ENCODE assay signal across 11 cellular contexts in genomic region chr6:63804381-63804956, GRCh38.
A peak's percentile ranks its signal among the peaks of the same experiment; 100 is the strongest.
DNase-seq lines count a peak whose midpoint lies in the region; ATAC-seq and TF ChIP-seq lines count a peak whose summit lies in the region.
"Had no signal": no experiment of that assay in that cellular context is flagged by ENCODE, and none has a peak within 500 bp of the region (broad histone marks: within the 10 kb centered on the region; RNA-seq: fewer than 3 reads in every experiment).

No MANE protein-coding gene starts in this region.

- H3K4me3 ChIP-seq in BLaER1: no peak overlapping the region
- H3K4me3 ChIP-seq in mammary epithelial cell (replicated peaks in 1 of 3; ENCODE audit: insufficient read depth in 1 of 3, low read depth in 2 of 3, low read length in 3 of 3): no peak overlapping the region
- no peak overlapping the region for H3K4me3 ChIP-seq in mesendoderm (ENCODE audit: low read length)

- H3K9me3 ChIP-seq in BLaER1: no peaks in the 10 kb centered on the region
- H3K9me3 ChIP-seq in mammary epithelial cell (replicated peaks; ENCODE audit: insufficient read depth, low read length): no peaks in the 10 kb centered on the region

- no peak for TF ChIP-seq CTCF in mammary epithelial cell (conservative IDR thresholded peaks at IDR 0.05 in 1 of 2, IDR thresholded peaks at IDR 0.05 in 1 of 2; ENCODE audit: extremely low read depth in 1 of 2, insufficient read depth in 1 of 2, low read depth in 1 of 2, low read length in 2 of 2)

- H3K56ac ChIP-seq in mesendoderm (ENCODE audit: low read length): no peak overlapping the region

- peak overlapping the region; percentile 10 for H2AFZ ChIP-seq in mammary epithelial cell (ENCODE audit: low read depth, low read length)

- no peak overlapping the region for H3K18ac ChIP-seq in mesendoderm (ENCODE audit: low read length)

- DNase-seq in M059J (ENCODE audit: low read depth) (peak; percentile 96), mammary epithelial cell (peak; percentile 86), mesendoderm (peak; percentile 26), NCI-H1105 (lab: John Stamatoyannopoulos, UW) (no peak), activated T-cell treated with anti-CD3 and anti-CD28 coated beads for 4 hours (no peak)
- DNase-seq in activated naive CD8-positive, alpha-beta T cell treated with anti-CD3 and anti-CD28 coated beads for 36 hours: no peak
- DNase-seq: activated T-cell treated with anti-CD3 and anti-CD28 coated beads, Interleukin-2, amount 50 U/mL, for 48 hours; NCI-H446 treated with DMSO at 0.1 percent for 48 hours had no signal

- H2AK5ac ChIP-seq in mesendoderm (ENCODE audit: low read length): no peak overlapping the region

- H3K27me3 ChIP-seq in BLaER1 (no peaks in the 10 kb centered on the region), mammary epithelial cell (ENCODE audit: insufficient read depth, low read length) (no peaks in the 10 kb centered on the region), mesendoderm (ENCODE audit: insufficient read depth, low read length, poor library complexity) (no peaks in the 10 kb centered on the region)

- no peak overlapping the region for H3K4ac ChIP-seq in mesendoderm (ENCODE audit: low read depth, low read length)

- no peaks in the 10 kb centered on the region for H3K79me1 ChIP-seq in mesendoderm (ENCODE audit: low read length)

- H2BK120ac ChIP-seq in mesendoderm (ENCODE audit: low read depth, low read length): no peak overlapping the region

- BruUV-seq in mammary epithelial cell (replicated peaks; lab: Mats Ljungman, UMichigan): TSS peak; percentile 60

- peaks cover 33% of the 10 kb centered on the region for H3K4me1 ChIP-seq in BLaER1
- peaks cover 43% of the 10 kb centered on the region for H3K4me1 ChIP-seq in mammary epithelial cell (ENCODE audit: insufficient read depth, low read length)
- peaks cover 2% of the 10 kb centered on the region for H3K4me1 ChIP-seq in mesendoderm (ENCODE audit: control insufficient read depth, low read depth, low read length)

- no peaks in the 10 kb centered on the region for H3K4me1 Mint-ChIP-seq in activated naive CD8-positive, alpha-beta T cell treated with anti-CD3 and anti-CD28 coated beads for 36 hours

- H3K9me3 Mint-ChIP-seq in activated naive CD8-positive, alpha-beta T cell treated with anti-CD3 and anti-CD28 coated beads for 36 hours: no peaks in the 10 kb centered on the region
- H3K9me3 Mint-ChIP-seq: dendritic cell treated with granulocyte-macrophage colony-stimulating factor and Interleukin-4, amounts not matched to agents 40 ng/mL and 50 ng/mL, for 4 days had no signal

- H4K8ac ChIP-seq in mesendoderm (ENCODE audit: low read depth, low read length): no peak overlapping the region

- no peak overlapping the region for H3K27ac ChIP-seq in BLaER1
- peak overlapping the region; percentile 73 for H3K27ac ChIP-seq in mammary epithelial cell (ENCODE audit: insufficient read depth, low read depth, low read length)
- H3K27ac ChIP-seq in mesendoderm (ENCODE audit: low read depth, low read length): no peak overlapping the region

- intact Hi-C loops in mammary epithelial cell (cut with micrococcal nuclease): loop anchor here (5.0 kb wide), 1 partner anchor 42 kb away; no protein-coding TSS in a partner anchor

- H3K9ac ChIP-seq in BLaER1: no peak overlapping the region
- H3K9ac ChIP-seq in mammary epithelial cell (ENCODE audit: insufficient read depth, low read length): no peak overlapping the region
- no peak overlapping the region for H3K9ac ChIP-seq in mesendoderm (ENCODE audit: low read length)

- H3K23ac ChIP-seq in mesendoderm (ENCODE audit: low read length): no peak overlapping the region

- no peaks in the 10 kb centered on the region for H4K20me1 ChIP-seq in BLaER1
- no peaks in the 10 kb centered on the region for H4K20me1 ChIP-seq in mammary epithelial cell (ENCODE audit: insufficient read depth, low read length)

- H3K36me3 ChIP-seq in BLaER1: no peaks in the 10 kb centered on the region
- H3K36me3 ChIP-seq in mammary epithelial cell (ENCODE audit: insufficient read depth, low read length): no peaks in the 10 kb centered on the region
- no peaks in the 10 kb centered on the region for H3K36me3 ChIP-seq in mesendoderm (ENCODE audit: control insufficient read depth, insufficient read depth, low read length)

- no peak overlapping the region for H4K5ac ChIP-seq in mesendoderm (ENCODE audit: low read length)

- H3K4me2 ChIP-seq in BLaER1 (peak overlapping the region; percentile 36), mammary epithelial cell (ENCODE audit: insufficient read depth, low read depth, low read length) (peak overlapping the region; percentile 65), mesendoderm (ENCODE audit: low read length) (no peak overlapping the region)

- H3K27me3 Mint-ChIP-seq in activated naive CD8-positive, alpha-beta T cell treated with anti-CD3 and anti-CD28 coated beads for 36 hours: peaks cover 3% of the 10 kb centered on the region
- H3K27me3 Mint-ChIP-seq: dendritic cell treated with granulocyte-macrophage colony-stimulating factor and Interleukin-4, amounts not matched to agents 40 ng/mL and 50 ng/mL, for 4 days had no signal

- H3K27ac Mint-ChIP-seq in activated naive CD8-positive, alpha-beta T cell treated with anti-CD3 and anti-CD28 coated beads for 36 hours: no peak overlapping the region
- H3K27ac Mint-ChIP-seq: dendritic cell treated with granulocyte-macrophage colony-stimulating factor and Interleukin-4, amounts not matched to agents 40 ng/mL and 50 ng/mL, for 4 days had no signal

- dilution Hi-C loops in mammary epithelial cell (cut with HindIII; ENCODE audit: low sequenced_read_pairs): no loop called here

- no peak overlapping the region for H2BK5ac ChIP-seq in mesendoderm (ENCODE audit: low read length)

- no peak for ATAC-seq in GM21515 (IDR thresholded peaks at IDR 0.05; ENCODE audit: unreplicated experiment)

- no peak overlapping the region for H2BK15ac ChIP-seq in mesendoderm (replicated peaks; ENCODE audit: low read depth)

- no peaks in the 10 kb centered on the region for H3K79me2 ChIP-seq in mammary epithelial cell (ENCODE audit: insufficient read depth, low read length)
- H3K79me2 ChIP-seq in mesendoderm (ENCODE audit: control insufficient read depth, insufficient read depth, low read length): no peaks in the 10 kb centered on the region

- no peak overlapping the region for H3K4me3 Mint-ChIP-seq in activated naive CD8-positive, alpha-beta T cell treated with anti-CD3 and anti-CD28 coated beads for 36 hours
- H3K4me3 Mint-ChIP-seq: dendritic cell treated with granulocyte-macrophage colony-stimulating factor and Interleukin-4, amounts not matched to agents 40 ng/mL and 50 ng/mL, for 4 days had no signal

- CTCF ChIA-PET in mammary epithelial cell (lab: Charles Lee; ENCODE audit: low non-redundant PET): interaction anchor here (0.6 kb wide), 2 partner anchors 11 to 194 kb away, joined by 4 to 5 read pairs; no protein-coding TSS in a partner anchor

- H3K36me3 Mint-ChIP-seq in activated naive CD8-positive, alpha-beta T cell treated with anti-CD3 and anti-CD28 coated beads for 36 hours: no peaks in the 10 kb centered on the region

- in situ Hi-C loops in mammary epithelial cell (cut with MboI; ENCODE audit: low sequenced_read_pairs in 2 of 2): loop anchor here (10.0 to 25.0 kb wide), 2 partner anchors 442 to 450 kb away; no protein-coding TSS in a partner anchor

Comparison
In these comparisons a context has a peak if more than half of its experiments do, and no peak if none do; other contexts are left out.
1. DNase-seq: peak in M059J (single experiment), mammary epithelial cell (single experiment) and mesendoderm (single experiment); none in NCI-H1105 (single experiment), activated T-cell treated with anti-CD3 and anti-CD28 coated beads for 4 hours (single experiment) and activated naive CD8-positive, alpha-beta T cell treated with anti-CD3 and anti-CD28 coated beads for 36 hours (single experiment).